ENCODE assay signal across 21 cellular contexts in genomic region chr15:51280838-51281237, GRCh38. TPM values are rescaled to one million over a fixed set of nuclear protein-coding genes. Genes with fewer than 3 reads are reported as not detected.
"Had no signal": no experiment of that assay in that cellular context is flagged by ENCODE, and none has a peak within 500 bp of the region (broad histone marks: within the 10 kb centered on the region; RNA-seq: fewer than 3 reads in every experiment).

No MANE protein-coding gene starts in this region.

- DNase-seq: immature natural killer cell; naive B cell; natural killer cell; stimulated activated CD4-positive, alpha-beta T cell treated with anti-CD3 and anti-CD28 coated beads, Interleukin-12 subunit alpha, Interleukin-12 subunit beta, amount 100 ng/mL, for 4 hours; stimulated activated CD4-positive, alpha-beta T cell treated with anti-CD3 and anti-CD28 coated beads, Interleukin-4, amount 100 ng/mL, for 1 hour had no signal

- H3K9me3 Mint-ChIP-seq: natural killer cell; nephron progenitor cell; neural progenitor cell; stimulated activated naive B cell treated with anti-CD40 and anti-IgM and Interleukin-4, amounts not matched to agents 10 μg/mL and 1 μg/mL and 100 μg/mL, for 72 hours had no signal

- H3K9me3 ChIP-seq: left ventricle myocardium inferior, pancreas, prostate gland, stomach, suprapubic skin, thoracic aorta, tibial artery, upper lobe of right lung had no signal

- H3K36me3 Mint-ChIP-seq: immature natural killer cell; mesothelial cell of epicardium; naive B cell; natural killer cell; neural progenitor cell; stimulated activated naive B cell treated with anti-CD40 and anti-IgM and Interleukin-4, amounts not matched to agents 10 μg/mL and 1 μg/mL and 100 μg/mL, for 72 hours had no signal

- H2AFZ ChIP-seq: neural progenitor cell had no signal

- H3K4me1 Mint-ChIP-seq: neural progenitor cell had no signal

- H3K4me3 Mint-ChIP-seq: immature natural killer cell; mesothelial cell of epicardium; naive B cell; natural killer cell; nephron progenitor cell; neural progenitor cell; stimulated activated naive B cell treated with anti-CD40 and anti-IgM and Interleukin-4, amounts not matched to agents 10 μg/mL and 1 μg/mL and 100 μg/mL, for 72 hours had no signal

- H3K36me3 ChIP-seq: left ventricle myocardium inferior, neural progenitor cell, pancreas, prostate gland, stomach, suprapubic skin, thoracic aorta, tibial artery, upper lobe of right lung had no signal

- H3K27ac Mint-ChIP-seq: mesothelial cell of epicardium; natural killer cell; neural progenitor cell; stimulated activated naive B cell treated with anti-CD40 and anti-IgM and Interleukin-4, amounts not matched to agents 10 μg/mL and 1 μg/mL and 100 μg/mL, for 72 hours had no signal

- H3K9ac ChIP-seq: neural progenitor cell had no signal

- H3K4me3 ChIP-seq: left ventricle myocardium inferior, lung, neural progenitor cell, pancreas, prostate gland, stomach, suprapubic skin, thoracic aorta, tibial artery, upper lobe of right lung had no signal

- H3K27me3 ChIP-seq: neural progenitor cell, tibial artery, upper lobe of right lung had no signal

- H3K27ac ChIP-seq: neural progenitor cell, pancreas, prostate gland, stomach, suprapubic skin, thoracic aorta, upper lobe of right lung had no signal

- ATAC-seq: natural killer cell had no signal

- FAIRE-seq: islet of Langerhans, pancreas, urothelium cell line had no signal

- H3K4me2 ChIP-seq: neural progenitor cell had no signal

- H3K4me1 ChIP-seq: left ventricle myocardium inferior, pancreas, prostate gland, suprapubic skin had no signal

RNA-seq across cellular contexts. Expression of gene CYP19A1, which starts 57.6 kb away (rescaled TPM):
- total RNA-seq: kidney epithelial cell, mesothelial cell of epicardium, natural killer cell had no signal
- polyA plus RNA-seq: immature natural killer cell had no signal
